8 cellular contexts compared by ENCODE assay signal in the genomic region with DNA sequence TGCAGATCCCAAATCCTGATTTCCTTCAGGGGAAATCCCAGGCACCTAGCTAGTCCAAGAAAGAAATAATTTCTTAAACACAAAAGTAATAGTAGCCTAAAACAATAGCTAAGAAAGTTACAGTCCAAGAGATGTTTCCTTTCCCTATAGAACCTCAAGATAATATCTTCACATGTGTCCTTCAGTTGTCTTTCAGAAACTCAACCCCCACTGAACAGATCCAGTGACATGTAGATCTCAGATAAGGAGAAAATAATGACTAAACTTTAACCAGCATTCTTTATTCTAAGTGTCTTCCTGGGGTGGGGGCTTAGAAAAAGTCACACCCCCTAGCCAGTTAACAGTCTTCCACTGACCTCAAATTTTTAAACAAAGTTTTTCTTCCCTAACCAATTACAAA.
"Had no signal": no experiment of that assay in that cellular context is flagged by ENCODE, and none has a peak within 500 bp of the region (broad histone marks: within the 10 kb centered on the region; RNA-seq: fewer than 3 reads in every experiment).

No MANE protein-coding gene starts in this region.

- H3K4me3 Mint-ChIP-seq: GM23338, H9, IgD-negative memory B cell had no signal

- H3K4me3 ChIP-seq: GM23338 had no signal

- H3K36me3 Mint-ChIP-seq: IgD-negative memory B cell had no signal

- FAIRE-seq: H1, H54, HepG2 had no signal

- H3K27ac Mint-ChIP-seq: GM23338, IgD-negative memory B cell had no signal

- H3K27ac ChIP-seq: HL-60 had no signal

- ATAC-seq: GM23338, HepG2 had no signal

- H3K9me3 Mint-ChIP-seq: GM23338, H9, IgD-negative memory B cell had no signal

- DNase-seq: H9, HCEC 1CT had no signal
